8 cellular contexts compared by ENCODE assay signal in genomic region chr4:2364654-2365053, GRCh38. TPM values are rescaled to one million over a fixed set of nuclear protein-coding genes. Genes with fewer than 3 reads are reported as not detected.
DNase-seq lines count a peak whose midpoint lies in the region; ATAC-seq, FAIRE-seq and TF ChIP-seq lines count a peak whose summit lies in the region.

No MANE protein-coding gene starts in this region.

- no peaks in the 10 kb centered on the region for H4K20me1 ChIP-seq in osteoblast (ENCODE audit: insufficient read depth, low read length)

- H3K4me1 Mint-ChIP-seq in CD8-positive, alpha-beta T cell (ENCODE audit: low read depth), result peaks cover 13% of the 10 kb centered on the region

- intact Hi-C loops in CD8-positive, alpha-beta T cell (cut with DNase I, micrococcal nuclease), result loop anchor here (2.0 to 5.0 kb wide), 4 partner anchors 48 to 102 kb away; partner anchors contain the start of genes CFAP99 (in 1 of the 2), MXD4 (in 1 of the 2) and ZFYVE28 (in 1 of the 2)

- H3K27me3 ChIP-seq in CD8-positive, alpha-beta T cell (ENCODE audit: insufficient read depth, low read length), result no peaks in the 10 kb centered on the region
- H3K27me3 ChIP-seq in effector memory CD4-positive, alpha-beta T cell (replicated peaks; ENCODE audit: control insufficient read depth, insufficient read depth, low read length, poor library complexity, severe bottlenecking), result no peaks in the 10 kb centered on the region
- H3K27me3 ChIP-seq in osteoblast (ENCODE audit: insufficient read depth, low read length), result no peaks in the 10 kb centered on the region

- POLR2A ChIA-PET in CD8-positive, alpha-beta T cell (lab: Charles Lee), result no interaction called here

- H3K4me3 ChIP-seq in CD8-positive, alpha-beta T cell (ENCODE audit: low read depth, low read length), result peak overlapping the region; percentile 74
- H3K4me3 ChIP-seq in effector memory CD4-positive, alpha-beta T cell (ENCODE audit: insufficient read depth, low read depth, low read length, poor library complexity, severe bottlenecking), result peak overlapping the region; percentile 73
- peak overlapping the region; percentile 78 for H3K4me3 ChIP-seq in osteoblast (ENCODE audit: insufficient read depth, low read length)

- peak; percentile 32 to 74 (median 56) for DNase-seq in CD8-positive, alpha-beta T cell
- peak; percentile 51 to 56 for DNase-seq in activated CD4-positive, alpha-beta T cell treated with anti-CD3 and anti-CD28 coated beads, Interleukin-2, amount 50 U/mL, for 4 hours
- peak; percentile 28 to 56 (median 40) for DNase-seq in effector memory CD4-positive, alpha-beta T cell
- DNase-seq in osteoblast (ENCODE audit: insufficient read length, low spot score, missing footprints) (peak; percentile 98), D721Med (ENCODE audit: insufficient read length, low spot score) (no peak), NCI-H128 (lab: John Stamatoyannopoulos, UW; ENCODE audit: unreplicated experiment) (no peak)

- FAIRE-seq in D721Med (lab: Jason Lieb, UNC), result no peak

- no peaks in the 10 kb centered on the region for H3K9me3 Mint-ChIP-seq in CD8-positive, alpha-beta T cell

- TF ChIP-seq CTCF in CD8-positive, alpha-beta T cell (IDR thresholded peaks at IDR 0.05), result no peak
- TF ChIP-seq CTCF in osteoblast (IDR thresholded peaks at IDR 0.05; ENCODE audit: extremely low read depth, low read depth, low read length), result no peak
- no peak for TF ChIP-seq CTCF in D721Med (IDR thresholded peaks at IDR 0.05; ENCODE audit: insufficient read depth, missing control alignments)

- H3K79me2 ChIP-seq in osteoblast (ENCODE audit: insufficient read depth, low read length), result no peaks in the 10 kb centered on the region

- CTCF ChIA-PET in CD8-positive, alpha-beta T cell (lab: Charles Lee), result no interaction called here

- no peaks in the 10 kb centered on the region for H3K27me3 Mint-ChIP-seq in CD8-positive, alpha-beta T cell (ENCODE audit: low read depth)

- H3K36me3 ChIP-seq in CD8-positive, alpha-beta T cell (ENCODE audit: insufficient read depth, low read length), result no peaks in the 10 kb centered on the region
- H3K36me3 ChIP-seq in effector memory CD4-positive, alpha-beta T cell (ENCODE audit: control insufficient read depth, insufficient read depth, low read length), result peaks cover 8% of the 10 kb centered on the region
- H3K36me3 ChIP-seq in osteoblast (ENCODE audit: insufficient read depth, low read length), result no peaks in the 10 kb centered on the region

- H3K36me3 Mint-ChIP-seq in CD8-positive, alpha-beta T cell, result no peaks in the 10 kb centered on the region

- ATAC-seq in CD8-positive, alpha-beta T cell, result peak; percentile 85
- no peak for ATAC-seq in GM19023 (IDR thresholded peaks at IDR 0.05; ENCODE audit: unreplicated experiment)

- peak overlapping the region; percentile 88 for H3K4me2 ChIP-seq in osteoblast (ENCODE audit: insufficient read depth, low read length)

- peak overlapping the region; percentile 98 for H2AFZ ChIP-seq in osteoblast (ENCODE audit: low read length)

- H3K27ac Mint-ChIP-seq in CD8-positive, alpha-beta T cell, result peak overlapping the region; percentile 83

- no peaks in the 10 kb centered on the region for H3K9me3 ChIP-seq in CD8-positive, alpha-beta T cell (ENCODE audit: low read length)
- H3K9me3 ChIP-seq in effector memory CD4-positive, alpha-beta T cell (ENCODE audit: control insufficient read depth, low read length), result no peaks in the 10 kb centered on the region
- peaks cover 5% of the 10 kb centered on the region for H3K9me3 ChIP-seq in osteoblast (ENCODE audit: low read depth, low read length)

- peaks cover 19% of the 10 kb centered on the region for H3K4me1 ChIP-seq in CD8-positive, alpha-beta T cell (ENCODE audit: insufficient read depth, low read length)
- H3K4me1 ChIP-seq in effector memory CD4-positive, alpha-beta T cell (ENCODE audit: control insufficient read depth, insufficient read depth, low read length, poor library complexity, severe bottlenecking), result peaks cover 7% of the 10 kb centered on the region
- peaks cover 4% of the 10 kb centered on the region for H3K4me1 ChIP-seq in osteoblast (ENCODE audit: insufficient read depth, low read length)

- H3K4me3 Mint-ChIP-seq in CD8-positive, alpha-beta T cell, result peak overlapping the region; percentile 75

- peak overlapping the region; percentile 65 for H3K27ac ChIP-seq in CD8-positive, alpha-beta T cell (ENCODE audit: low read depth, low read length)
- peak overlapping the region; percentile 55 for H3K27ac ChIP-seq in effector memory CD4-positive, alpha-beta T cell (ENCODE audit: insufficient read depth, low read length, poor library complexity, severe bottlenecking)
- H3K27ac ChIP-seq in osteoblast (ENCODE audit: low read depth, low read length), result peak overlapping the region; percentile 53
- peak overlapping the region; percentile 88 for H3K27ac ChIP-seq in temporal lobe (ENCODE audit: low read depth, low read length)

RNA-seq across cellular contexts. Expression of gene ZFYVE28, which starts 53.8 kb away (rescaled TPM):
- 10 to 100 TPM; 16.5 to 20.2 TPM for total RNA-seq in CD8-positive, alpha-beta T cell
- total RNA-seq in osteoblast (9.7 and 10.5 TPM in 2 replicates), temporal lobe (5.7 TPM)

RNA-seq across cellular contexts. Expression of gene CFAP99, which starts 54.1 kb away (rescaled TPM):
- total RNA-seq in CD8-positive, alpha-beta T cell, result under 1 TPM; 0.22 to 0.36 TPM
- under 0.01 TPM in 2 replicates for total RNA-seq in osteoblast
- total RNA-seq in temporal lobe, result not detected

Comparison
In these comparisons a context has a peak if more than half of its experiments do, and no peak if none do; other contexts are left out.
1. DNase-seq: peak in CD8-positive, alpha-beta T cell (7 of 7), activated CD4-positive, alpha-beta T cell treated with anti-CD3 and anti-CD28 coated beads, Interleukin-2, amount 50 U/mL, for 4 hours (2 of 2), effector memory CD4-positive, alpha-beta T cell (3 of 3) and osteoblast (single experiment); none in D721Med (single experiment) and NCI-H128 (single experiment).
2. Peak in every context shown above with its lines, with median percentiles within 50 percentile points of each other: H3K27ac ChIP-seq and H3K4me3 ChIP-seq.